ENCODE assay signal across 15 cellular contexts in the genomic region with DNA sequence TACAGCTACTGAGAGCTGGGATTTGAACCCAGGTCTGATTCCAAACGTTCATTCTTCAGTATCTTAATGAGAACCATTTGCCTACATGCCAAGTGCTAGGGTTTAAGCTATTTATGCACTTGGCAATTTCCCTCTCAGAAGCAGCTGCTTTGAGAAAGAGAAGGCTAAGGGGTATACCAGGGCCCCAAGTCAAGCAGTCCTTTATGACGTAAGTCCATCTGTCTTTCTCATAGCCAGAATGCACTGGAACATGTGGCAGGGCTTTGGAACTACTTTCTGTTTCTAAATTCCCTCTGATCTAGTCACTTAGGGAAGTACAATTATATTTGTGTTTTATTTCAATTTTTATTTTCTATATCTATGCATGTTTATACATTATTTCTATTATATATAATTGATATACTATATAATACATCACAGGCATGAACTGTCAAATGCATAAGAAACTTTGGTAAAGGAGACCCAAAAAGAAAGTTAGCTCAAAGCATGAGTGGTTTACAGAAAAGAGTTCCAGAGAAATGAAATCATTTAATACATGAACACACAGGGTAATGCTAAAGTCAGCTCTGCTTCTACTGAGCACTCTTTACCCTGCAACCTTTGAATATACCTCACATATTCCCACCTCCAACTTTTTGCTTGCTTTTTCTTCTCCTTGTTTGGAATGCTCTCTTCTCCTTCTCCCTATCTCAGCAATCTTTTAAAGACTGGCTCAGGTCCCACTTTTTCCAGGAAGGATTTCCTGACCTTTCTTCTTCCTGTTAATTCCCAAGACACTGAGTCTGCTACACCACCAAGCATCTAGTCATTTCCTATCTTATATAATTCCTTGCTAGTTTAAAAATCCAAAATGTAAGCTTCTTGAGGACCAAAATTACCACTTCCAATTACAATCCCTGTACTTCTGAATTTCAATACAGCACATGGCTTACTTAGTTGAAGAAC.
DNase-seq lines count a peak whose midpoint lies in the region; ATAC-seq and TF ChIP-seq lines count a peak whose summit lies in the region.
"Had no signal": no experiment of that assay in that cellular context is flagged by ENCODE, and none has a peak within 500 bp of the region (broad histone marks: within the 10 kb centered on the region; RNA-seq: fewer than 3 reads in every experiment).

No MANE protein-coding gene starts in this region.

- 34 to 45% (median 34%) methylated on average over 2 of the region's 2 CpGs for WGBS in heart left ventricle, 4 donors
- WGBS in transverse colon (ENCODE audit: low coverage in 1 of 2), 2 donors = 40 to 45% methylated on average over 2 of the region's 2 CpGs

- H3K4me3 ChIP-seq in heart left ventricle = no peak overlapping the region
- no peak overlapping the region for H3K4me3 ChIP-seq in SJCRH30
- no peak overlapping the region for H3K4me3 ChIP-seq in fibroblast of villous mesenchyme (ENCODE audit: low read depth, low read length)
- H3K4me3 ChIP-seq in transverse colon = no peak overlapping the region
- H3K4me3 ChIP-seq: breast epithelium, MG63, SK-N-MC had no signal

- intact Hi-C loops in heart left ventricle (cut with DNase I) = no loop called here
- intact Hi-C loops in Right ventricle myocardium inferior (cut with DNase I) = no loop called here
- intact Hi-C loops in transverse colon (cut with DNase I; ENCODE audit: low total_unique reads) = no loop called here
- intact Hi-C loops in posterior cingulate gyrus (cut with DNase I) = no loop called here

- H3K36me3 ChIP-seq in heart left ventricle (peaks cover 0 to 22% (median 0%) of the 10 kb centered on the region in 9 donors), SJCRH30 (peaks cover 3% of the 10 kb centered on the region; the same call in 1 of the 2 replicates), transverse colon (peaks cover 0 to 10% (median 0%) of the 10 kb centered on the region in 4 donors)
- H3K36me3 ChIP-seq: breast epithelium had no signal

- no peak for TF ChIP-seq POLR2A in heart left ventricle (IDR thresholded peaks at IDR 0.05)
- no peak for TF ChIP-seq POLR2A in transverse colon (IDR thresholded peaks at IDR 0.05)

- H3K27me3 ChIP-seq in heart left ventricle (no peaks in the 10 kb centered on the region), SJCRH30 (no peaks in the 10 kb centered on the region), transverse colon (no peaks in the 10 kb centered on the region)
- H3K27me3 ChIP-seq: breast epithelium, MG63 had no signal

- H3K27ac ChIP-seq in heart left ventricle (peak overlapping the region in 7 of 12 donors; percentile 13 to 56 (median 31)), SJCRH30 (no peak overlapping the region), transverse colon (peak overlapping the region in 3 of 4 donors; percentile 8 to 33 (median 32))
- H3K27ac ChIP-seq: breast epithelium, epithelial cell of prostate, SK-N-MC had no signal

- H3K4me1 ChIP-seq in heart left ventricle (peaks cover 0 to 35% (median 9%) of the 10 kb centered on the region in 12 donors), SJCRH30 (peaks cover 6% of the 10 kb centered on the region), transverse colon (peaks cover 0 to 42% (median 23%) of the 10 kb centered on the region in 4 donors)
- H3K4me1 ChIP-seq: breast epithelium had no signal

- DNase-seq in heart left ventricle = no peak
- DNase-seq in Right ventricle myocardium inferior (ENCODE audit: missing footprints) = no peak
- peak; percentile 9 to 39 for DNase-seq in SJCRH30
- peak; percentile 81 for DNase-seq in fibroblast of villous mesenchyme (ENCODE audit: low read depth)
- no peak for DNase-seq in transverse colon
- DNase-seq in posterior cingulate gyrus = no peak
- DNase-seq in NAMALWA (ENCODE audit: low spot score) = no peak
- DNase-seq: activated CD4-positive, alpha-beta T cell treated with anti-CD3 and anti-CD28 coated beads for 1 hour; AML-193; MG63; nephron progenitor cell had no signal

- H3K9me3 ChIP-seq in heart left ventricle (no peaks in the 10 kb centered on the region), SJCRH30 (replicated peaks) (no peaks in the 10 kb centered on the region), transverse colon (no peaks in the 10 kb centered on the region)
- H3K9me3 ChIP-seq: breast epithelium, MG63 had no signal

- in situ Hi-C loops in transverse colon (cut with MboI; ENCODE audit: low pct_ligation_motif_present in 1 of 4, low pct_unique_long_range_greater_than_20kb in 1 of 4, low sequenced_read_pairs in 3 of 4) = no loop called here

- ATAC-seq in heart left ventricle = peak in 2 of 4 donors; percentile 70 to 75
- no peak for ATAC-seq in Right ventricle myocardium inferior
- no peak for ATAC-seq in GM18520 (IDR thresholded peaks at IDR 0.05; ENCODE audit: unreplicated experiment)

- TF ChIP-seq EP300 in transverse colon (IDR thresholded peaks at IDR 0.05; ENCODE audit: low read depth) = no peak

- TF ChIP-seq CTCF in heart left ventricle (IDR thresholded peaks at IDR 0.05) (no peak), fibroblast of villous mesenchyme (IDR thresholded peaks at IDR 0.05; ENCODE audit: insufficient read depth, low read depth, low read length) (no peak), transverse colon (IDR thresholded peaks at IDR 0.05) (no peak)

Comparison
In these comparisons a context has a peak if more than half of its experiments do, and no peak if none do; other contexts are left out.
1. DNase-seq: peak in SJCRH30 (2 of 2) and fibroblast of villous mesenchyme (single experiment); none in heart left ventricle (0 of 5), Right ventricle myocardium inferior (single experiment), transverse colon (single experiment), posterior cingulate gyrus (0 of 10) and NAMALWA (single experiment).